Comparison of ENCODE assay signal across 28 cellular contexts in genomic region chr1:11943619-11944018, GRCh38. TPM values are rescaled to one million over a fixed set of nuclear protein-coding genes. Genes with fewer than 3 reads are reported as not detected.
A peak's percentile ranks its signal among the peaks of the same experiment; 100 is the strongest.
DNase-seq lines count a peak whose midpoint lies in the region; ATAC-seq and TF ChIP-seq lines count a peak whose summit lies in the region.
"Had no signal": no experiment of that assay in that cellular context is flagged by ENCODE, and none has a peak within 500 bp of the region (broad histone marks: within the 10 kb centered on the region; RNA-seq: fewer than 3 reads in every experiment).

No MANE protein-coding gene starts in this region.

- intact Hi-C loops in Right ventricle myocardium inferior (cut with DNase I) = no loop called here
- intact Hi-C loops in left ventricle myocardium inferior (cut with micrococcal nuclease) = no loop called here

- H3K27me3 ChIP-seq in left ventricle myocardium inferior (ENCODE audit: low read depth) (no peaks in the 10 kb centered on the region), SJCRH30 (no peaks in the 10 kb centered on the region), neural cell (ENCODE audit: insufficient read depth, low read depth, low read length) (no peaks in the 10 kb centered on the region)
- H3K27me3 ChIP-seq: BE2C, esophagus muscularis mucosa, foreskin keratinocyte, neutrophil had no signal

- no peak overlapping the region for H3K9ac ChIP-seq in neural cell (ENCODE audit: low read length)
- H3K9ac ChIP-seq: KMS-11 had no signal

- no peak for TF ChIP-seq EP300 in neural cell (conservative IDR thresholded peaks at IDR 0.05; ENCODE audit: poor library complexity, severe bottlenecking)

- TF ChIP-seq CTCF in left ventricle myocardium inferior (IDR thresholded peaks at IDR 0.05; ENCODE audit: borderline replicate concordance) (no peak), neural cell (IDR thresholded peaks at IDR 0.05; ENCODE audit: poor library complexity, severe bottlenecking) (no peak), glutamatergic neuron (IDR thresholded peaks at IDR 0.05; ENCODE audit: partially characterized antibody, unreplicated experiment) (no peak)

- H3K36me3 ChIP-seq in left ventricle myocardium inferior = peaks cover 27% of the 10 kb centered on the region
- H3K36me3 ChIP-seq in SJCRH30 = peaks cover 2% of the 10 kb centered on the region; the same call in 1 of the 2 replicates
- no peaks in the 10 kb centered on the region for H3K36me3 ChIP-seq in neural cell (ENCODE audit: insufficient read depth, low read length)
- H3K36me3 ChIP-seq: BE2C had no signal

- H3K27me3 Mint-ChIP-seq in glutamatergic neuron (ENCODE audit: unreplicated experiment) = peaks cover 8% of the 10 kb centered on the region
- H3K27me3 Mint-ChIP-seq: activated CD4-positive, alpha-beta memory T cell treated with anti-CD3 and anti-CD28 coated beads, Interleukin-2, amount 10 ng/mL, durations not matched to agents 7 days and 5 days; stimulated activated naive CD8-positive, alpha-beta T cell treated with anti-CD3 and anti-CD28 coated beads, Interleukin-15, amount 100 ng/mL, for 72 hours had no signal

- no peak overlapping the region for H3K27ac Mint-ChIP-seq in glutamatergic neuron (ENCODE audit: unreplicated experiment)
- H3K27ac Mint-ChIP-seq: activated CD4-positive, alpha-beta memory T cell treated with anti-CD3 and anti-CD28 coated beads, Interleukin-2, amount 10 ng/mL, durations not matched to agents 7 days and 5 days; activated naive CD4-positive, alpha-beta T cell treated with anti-CD3 and anti-CD28 coated beads, Interleukin-2, amount 50 U/mL, for 72 hours; activated T-helper 2 cell treated with anti-CD3 and anti-CD28 coated beads, Interferon-gamma antibody, Interleukin-2, Interleukin-4, amounts not matched to agents 10 μg/mL and 5 μg/mL and 100 μg/mL, durations not matched to agents 14 hours and 24 hours and 36 hours; stimulated activated naive CD8-positive, alpha-beta T cell treated with anti-CD3 and anti-CD28 coated beads, Interleukin-15, amount 100 ng/mL, for 72 hours had no signal

- ATAC-seq in Right ventricle myocardium inferior = no peak
- no peak for ATAC-seq in HG03045 (IDR thresholded peaks at IDR 0.05; ENCODE audit: unreplicated experiment)
- ATAC-seq in HG03196 (IDR thresholded peaks at IDR 0.05; ENCODE audit: unreplicated experiment) = no peak
- ATAC-seq: activated naive CD4-positive, alpha-beta T cell treated with anti-CD3 and anti-CD28 coated beads, Interleukin-2, amount 50 U/mL, for 72 hours; foreskin keratinocyte; Panc1; stimulated activated naive CD8-positive, alpha-beta T cell treated with anti-CD3 and anti-CD28 coated beads, Interleukin-15, amount 100 ng/mL, for 72 hours had no signal

- H3K4me3 ChIP-seq in left ventricle myocardium inferior (no peak overlapping the region), SJCRH30 (no peak overlapping the region), neural cell (ENCODE audit: low read length) (no peak overlapping the region)
- H3K4me3 ChIP-seq: esophagus muscularis mucosa, skin epidermis had no signal

- peaks cover 11% of the 10 kb centered on the region for H3K9me3 Mint-ChIP-seq in glutamatergic neuron (ENCODE audit: unreplicated experiment)
- H3K9me3 Mint-ChIP-seq: stimulated activated naive CD8-positive, alpha-beta T cell treated with anti-CD3 and anti-CD28 coated beads, Interleukin-15, amount 100 ng/mL, for 72 hours had no signal

- H3K4me3 Mint-ChIP-seq in glutamatergic neuron (ENCODE audit: unreplicated experiment) = no peak overlapping the region
- H3K4me3 Mint-ChIP-seq: activated CD4-positive, alpha-beta memory T cell treated with anti-CD3 and anti-CD28 coated beads, Interleukin-2, amount 10 ng/mL, durations not matched to agents 7 days and 5 days; stimulated activated naive CD8-positive, alpha-beta T cell treated with anti-CD3 and anti-CD28 coated beads, Interleukin-15, amount 100 ng/mL, for 72 hours had no signal

- peaks cover 51% of the 10 kb centered on the region for H3K4me1 ChIP-seq in left ventricle myocardium inferior
- peaks cover 26% of the 10 kb centered on the region for H3K4me1 ChIP-seq in SJCRH30
- H3K4me1 ChIP-seq: foreskin keratinocyte had no signal

- H3K9me3 ChIP-seq in left ventricle myocardium inferior (replicated peaks) (no peaks in the 10 kb centered on the region), SJCRH30 (replicated peaks) (no peaks in the 10 kb centered on the region), neural cell (ENCODE audit: low read length) (no peaks in the 10 kb centered on the region)
- H3K9me3 ChIP-seq: BE2C, esophagus muscularis mucosa, neutrophil had no signal

- H4K20me1 ChIP-seq in neural cell (ENCODE audit: insufficient read depth) = no peaks in the 10 kb centered on the region

- H3K4me1 Mint-ChIP-seq in glutamatergic neuron (ENCODE audit: low read depth, unreplicated experiment) = peaks cover 9% of the 10 kb centered on the region
- H3K4me1 Mint-ChIP-seq: stimulated activated naive CD8-positive, alpha-beta T cell treated with anti-CD3 and anti-CD28 coated beads, Interleukin-15, amount 100 ng/mL, for 72 hours had no signal

- DNase-seq in Right ventricle myocardium inferior (ENCODE audit: missing footprints) = peak; percentile 57
- no peak for DNase-seq in left ventricle myocardium inferior
- DNase-seq in SJCRH30 = no peak
- DNase-seq in glutamatergic neuron = no peak
- DNase-seq: ACHN; activated CD4-positive, alpha-beta memory T cell treated with anti-CD3 and anti-CD28 coated beads, Interleukin-2, amount 10 ng/mL, durations not matched to agents 7 days and 5 days; activated CD4-positive, CD25-positive, alpha-beta regulatory T cell treated with anti-CD3 and anti-CD28 coated beads, Interleukin-2, amount 50 U/mL, for 72 hours; activated CD8-positive, alpha-beta memory T cell treated with anti-CD3 and anti-CD28 coated beads, Interleukin-2, amount 50 U/mL, for 48 hours; dermis blood vessel endothelial cell; DMS53; foreskin keratinocyte; GF-D8; left cardiac atrium; mammary epithelial cell; MM.1S; stimulated activated naive CD8-positive, alpha-beta T cell treated with anti-CD3 and anti-CD28 coated beads, Interleukin-15, amount 100 ng/mL, for 72 hours had no signal

- H3K4me2 ChIP-seq in neural cell (ENCODE audit: low read length) = no peak overlapping the region
- H3K4me2 ChIP-seq: KMS-11 had no signal

- H3K79me2 ChIP-seq in neural cell (replicated peaks; ENCODE audit: insufficient read depth, low read length) = no peaks in the 10 kb centered on the region

- no peaks in the 10 kb centered on the region for H3K9me2 ChIP-seq in neural cell (ENCODE audit: insufficient read depth, low read length)

- no peak for TF ChIP-seq RAD21 in neural cell (conservative IDR thresholded peaks at IDR 0.05)

- H2AFZ ChIP-seq in neural cell (ENCODE audit: low read depth, low read length) = no peak overlapping the region

- H3F3A ChIP-seq in neural cell (ENCODE audit: insufficient read depth, low read length, poor library complexity, severe bottlenecking) = no peaks in the 10 kb centered on the region

- H3K27ac ChIP-seq in left ventricle myocardium inferior (replicated peaks) = no peak overlapping the region
- H3K27ac ChIP-seq in SJCRH30 = peak overlapping the region; percentile 68; the same call in 1 of the 2 replicates
- peak overlapping the region; percentile 48 for H3K27ac ChIP-seq in neural cell (ENCODE audit: low read length)
- H3K27ac ChIP-seq: esophagus muscularis mucosa, foreskin keratinocyte, HL-60, KMS-11, neutrophil, skin epidermis had no signal

- H3K36me3 Mint-ChIP-seq in glutamatergic neuron (ENCODE audit: unreplicated experiment) = no peaks in the 10 kb centered on the region

TF ChIP-seq in neural cell, 6 proteins besides CTCF, POLR2A, EP300 and RAD21 (continues in another document):
- TF ChIP-seq POLR2AphosphoS5 (IDR thresholded peaks at IDR 0.05) (no peak), EZH2 (IDR thresholded peaks at IDR 0.05; ENCODE audit: borderline replicate concordance, insufficient read depth, low read length, poor library complexity, severe bottlenecking) (no peak), MXI1 (conservative IDR thresholded peaks at IDR 0.05; ENCODE audit: poor library complexity, severe bottlenecking) (no peak), SMC3 (conservative IDR thresholded peaks at IDR 0.05; ENCODE audit: poor library complexity) (no peak)

RNA-seq across cellular contexts. Expression of gene PLOD1, which starts 9.1 kb away (rescaled TPM):
- total RNA-seq in Right ventricle myocardium inferior = 70.4 TPM
- 61.6 TPM for total RNA-seq in left ventricle myocardium inferior
- 138 and 142 TPM in 2 replicates for total RNA-seq in SJCRH30 (2014; rRNA removed; shearing (Covaris generic))
- polyA plus RNA-seq in neural cell = 2.1 and 6.9 TPM in 2 replicates
- 2.2 and 3.5 TPM in 2 replicates for polyA minus RNA-seq in neural cell
- 113 TPM for total RNA-seq in glutamatergic neuron (ENCODE audit: unreplicated experiment)

RNA-seq across cellular contexts. Expression of gene KIAA2013, which starts 17.4 kb away (rescaled TPM):
- total RNA-seq in Right ventricle myocardium inferior = 32.5 TPM
- 40.9 TPM for total RNA-seq in left ventricle myocardium inferior
- 62.8 and 64.0 TPM in 2 replicates for total RNA-seq in SJCRH30 (2014; rRNA removed; shearing (Covaris generic))
- 24.9 and 34.5 TPM in 2 replicates for polyA plus RNA-seq in neural cell
- polyA minus RNA-seq in neural cell = 32.8 and 38.7 TPM in 2 replicates
- total RNA-seq in glutamatergic neuron (ENCODE audit: unreplicated experiment) = 35.7 TPM

RNA-seq across cellular contexts. Expression of gene MFN2, which starts 36.6 kb away (rescaled TPM):
- total RNA-seq in Right ventricle myocardium inferior (697 TPM), left ventricle myocardium inferior (663 TPM), glutamatergic neuron (ENCODE audit: unreplicated experiment) (61.9 TPM)
- total RNA-seq in SJCRH30 (2014; rRNA removed; shearing (Covaris generic)) = 92.5 and 94.0 TPM in 2 replicates
- 60.6 and 64.9 TPM in 2 replicates for polyA plus RNA-seq in neural cell
- 68.2 and 70.5 TPM in 2 replicates for polyA minus RNA-seq in neural cell
